In the genomic region with DNA sequence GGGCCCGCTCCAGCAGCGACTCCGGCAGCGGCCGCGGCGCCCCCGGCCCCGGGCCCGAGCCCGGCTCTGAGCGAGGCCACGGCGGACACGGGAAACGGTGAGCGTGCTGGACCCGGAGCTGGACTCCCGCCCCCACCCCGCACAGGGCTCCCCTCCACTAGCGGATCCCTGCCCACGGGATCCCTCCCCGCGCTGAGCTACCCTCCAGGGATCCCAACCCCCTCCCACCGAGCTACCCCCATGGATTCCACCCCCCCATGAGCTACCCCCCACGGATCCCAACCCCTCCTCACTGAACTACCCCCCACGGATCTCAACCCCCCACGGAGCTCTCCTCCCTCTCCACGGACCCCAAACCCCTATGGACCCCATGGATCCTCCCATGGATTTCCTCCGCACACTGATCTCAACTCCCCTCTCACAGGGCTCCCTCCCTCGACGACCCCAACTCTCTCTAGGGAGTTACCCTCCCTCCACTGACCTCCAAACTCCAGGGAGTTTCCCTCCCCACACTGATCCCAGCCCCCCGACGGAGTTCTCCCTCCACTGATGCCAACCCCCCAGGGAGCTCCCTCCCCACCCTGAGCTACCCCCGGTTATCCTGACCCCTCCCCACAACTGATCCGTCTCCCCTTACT, we compare ENCODE assay signal across 1 cellular context.
TF ChIP-seq lines count a peak whose summit lies in the region.

No MANE protein-coding gene starts in this region.

TF ChIP-seq in HEK293, 187 proteins besides CTCF, POLR2A, EP300 and RAD21 (continued from another document):
- TF ChIP-seq, protein P1, sequence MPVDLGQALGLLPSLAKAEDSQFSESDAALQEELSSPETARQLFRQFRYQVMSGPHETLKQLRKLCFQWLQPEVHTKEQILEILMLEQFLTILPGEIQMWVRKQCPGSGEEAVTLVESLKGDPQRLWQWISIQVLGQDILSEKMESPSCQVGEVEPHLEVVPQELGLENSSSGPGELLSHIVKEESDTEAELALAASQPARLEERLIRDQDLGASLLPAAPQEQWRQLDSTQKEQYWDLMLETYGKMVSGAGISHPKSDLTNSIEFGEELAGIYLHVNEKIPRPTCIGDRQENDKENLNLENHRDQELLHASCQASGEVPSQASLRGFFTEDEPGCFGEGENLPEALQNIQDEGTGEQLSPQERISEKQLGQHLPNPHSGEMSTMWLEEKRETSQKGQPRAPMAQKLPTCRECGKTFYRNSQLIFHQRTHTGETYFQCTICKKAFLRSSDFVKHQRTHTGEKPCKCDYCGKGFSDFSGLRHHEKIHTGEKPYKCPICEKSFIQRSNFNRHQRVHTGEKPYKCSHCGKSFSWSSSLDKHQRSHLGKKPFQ (tag by site-specific recombination; IDR thresholded peaks at IDR 0.05): no peak
- no peak for TF ChIP-seq SP3 (tag by site-specific recombination; IDR thresholded peaks at IDR 0.05)
- TF ChIP-seq ZNF623 (tag by site-specific recombination; IDR thresholded peaks at IDR 0.05): no peak
- no peak for TF ChIP-seq PRDM1 (tag by site-specific recombination; IDR thresholded peaks at IDR 0.05)
- no peak for TF ChIP-seq ZNF132 (tag by site-specific recombination; IDR thresholded peaks at IDR 0.05; ENCODE audit: borderline replicate concordance)
- TF ChIP-seq GLIS2 (tag by site-specific recombination; IDR thresholded peaks at IDR 0.05): peak; percentile 85
- TF ChIP-seq, protein P2, sequence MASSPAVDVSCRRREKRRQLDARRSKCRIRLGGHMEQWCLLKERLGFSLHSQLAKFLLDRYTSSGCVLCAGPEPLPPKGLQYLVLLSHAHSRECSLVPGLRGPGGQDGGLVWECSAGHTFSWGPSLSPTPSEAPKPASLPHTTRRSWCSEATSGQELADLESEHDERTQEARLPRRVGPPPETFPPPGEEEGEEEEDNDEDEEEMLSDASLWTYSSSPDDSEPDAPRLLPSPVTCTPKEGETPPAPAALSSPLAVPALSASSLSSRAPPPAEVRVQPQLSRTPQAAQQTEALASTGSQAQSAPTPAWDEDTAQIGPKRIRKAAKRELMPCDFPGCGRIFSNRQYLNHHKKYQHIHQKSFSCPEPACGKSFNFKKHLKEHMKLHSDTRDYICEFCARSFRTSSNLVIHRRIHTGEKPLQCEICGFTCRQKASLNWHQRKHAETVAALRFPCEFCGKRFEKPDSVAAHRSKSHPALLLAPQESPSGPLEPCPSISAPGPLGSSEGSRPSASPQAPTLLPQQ (tag by site-specific recombination; IDR thresholded peaks at IDR 0.05): no peak
- TF ChIP-seq ZNF660 (tag by site-specific recombination; IDR thresholded peaks at IDR 0.05): no peak
- no peak for TF ChIP-seq MYNN (tag by site-specific recombination; IDR thresholded peaks at IDR 0.05; ENCODE audit: borderline replicate concordance)
- no peak for TF ChIP-seq ZNF426 (tag by site-specific recombination; IDR thresholded peaks at IDR 0.05)
- no peak for TF ChIP-seq ZNF624 (tag by site-specific recombination; IDR thresholded peaks at IDR 0.05)
- peak; percentile 59 for TF ChIP-seq ZIC2 (tag by site-specific recombination; IDR thresholded peaks at IDR 0.05)
- TF ChIP-seq ZNF76 (tag by site-specific recombination; IDR thresholded peaks at IDR 0.05; ENCODE audit: borderline replicate concordance, low read depth): no peak
- no peak for TF ChIP-seq ZNF571 (tag by site-specific recombination; IDR thresholded peaks at IDR 0.05)
- no peak for TF ChIP-seq ZNF670 (tag by site-specific recombination; IDR thresholded peaks at IDR 0.05; ENCODE audit: low read depth)
- TF ChIP-seq ZNF555 (tag by site-specific recombination; conservative IDR thresholded peaks at IDR 0.05): no peak
- TF ChIP-seq, protein P3, sequence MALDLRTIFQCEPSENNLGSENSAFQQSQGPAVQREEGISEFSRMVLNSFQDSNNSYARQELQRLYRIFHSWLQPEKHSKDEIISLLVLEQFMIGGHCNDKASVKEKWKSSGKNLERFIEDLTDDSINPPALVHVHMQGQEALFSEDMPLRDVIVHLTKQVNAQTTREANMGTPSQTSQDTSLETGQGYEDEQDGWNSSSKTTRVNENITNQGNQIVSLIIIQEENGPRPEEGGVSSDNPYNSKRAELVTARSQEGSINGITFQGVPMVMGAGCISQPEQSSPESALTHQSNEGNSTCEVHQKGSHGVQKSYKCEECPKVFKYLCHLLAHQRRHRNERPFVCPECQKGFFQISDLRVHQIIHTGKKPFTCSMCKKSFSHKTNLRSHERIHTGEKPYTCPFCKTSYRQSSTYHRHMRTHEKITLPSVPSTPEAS (tag by site-specific recombination; IDR thresholded peaks at IDR 0.05): no peak
- TF ChIP-seq ZNF157 (tag by site-specific recombination; IDR thresholded peaks at IDR 0.05): no peak
- no peak for TF ChIP-seq ZNF239 (tag by site-specific recombination; IDR thresholded peaks at IDR 0.05)
- no peak for TF ChIP-seq ZNF549 (tag by site-specific recombination; IDR thresholded peaks at IDR 0.05)
- TF ChIP-seq ZNF37A (tag by site-specific recombination; IDR thresholded peaks at IDR 0.05): no peak
- no peak for TF ChIP-seq ZNF23 (tag by site-specific recombination; IDR thresholded peaks at IDR 0.05; ENCODE audit: borderline replicate concordance)
- TF ChIP-seq GLIS1 (tag by site-specific recombination; IDR thresholded peaks at IDR 0.05): peak; percentile 99
- TF ChIP-seq ZNF473 (tag by site-specific recombination; IDR thresholded peaks at IDR 0.05): no peak
- TF ChIP-seq KLF10 (tag by site-specific recombination; IDR thresholded peaks at IDR 0.05): no peak
- TF ChIP-seq, protein P4, sequence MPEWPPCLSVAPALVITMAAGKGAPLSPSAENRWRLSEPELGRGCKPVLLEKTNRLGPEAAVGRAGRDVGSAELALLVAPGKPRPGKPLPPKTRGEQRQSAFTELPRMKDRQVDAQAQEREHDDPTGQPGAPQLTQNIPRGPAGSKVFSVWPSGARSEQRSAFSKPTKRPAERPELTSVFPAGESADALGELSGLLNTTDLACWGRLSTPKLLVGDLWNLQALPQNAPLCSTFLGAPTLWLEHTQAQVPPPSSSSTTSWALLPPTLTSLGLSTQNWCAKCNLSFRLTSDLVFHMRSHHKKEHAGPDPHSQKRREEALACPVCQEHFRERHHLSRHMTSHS (tag by site-specific recombination; IDR thresholded peaks at IDR 0.05): no peak
- peak; percentile 71 for TF ChIP-seq WT1 (tag by site-specific recombination; IDR thresholded peaks at IDR 0.05)
- TF ChIP-seq, protein P5, sequence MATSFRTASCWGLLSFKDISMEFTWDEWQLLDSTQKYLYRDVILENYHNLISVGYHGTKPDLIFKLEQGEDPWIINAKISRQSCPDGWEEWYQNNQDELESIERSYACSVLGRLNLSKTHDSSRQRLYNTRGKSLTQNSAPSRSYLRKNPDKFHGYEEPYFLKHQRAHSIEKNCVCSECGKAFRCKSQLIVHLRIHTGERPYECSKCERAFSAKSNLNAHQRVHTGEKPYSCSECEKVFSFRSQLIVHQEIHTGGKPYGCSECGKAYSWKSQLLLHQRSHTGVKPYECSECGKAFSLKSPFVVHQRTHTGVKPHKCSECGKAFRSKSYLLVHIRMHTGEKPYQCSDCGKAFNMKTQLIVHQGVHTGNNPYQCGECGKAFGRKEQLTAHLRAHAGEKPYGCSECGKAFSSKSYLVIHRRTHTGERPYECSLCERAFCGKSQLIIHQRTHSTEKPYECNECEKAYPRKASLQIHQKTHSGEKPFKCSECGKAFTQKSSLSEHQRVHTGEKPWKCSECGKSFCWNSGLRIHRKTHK (tag by site-specific recombination; IDR thresholded peaks at IDR 0.05): no peak
- TF ChIP-seq ZBTB7A (tag by site-specific recombination; IDR thresholded peaks at IDR 0.05; ENCODE audit: low read depth): peak; percentile 72; the same call in 1 of the 2 replicates
- no peak for TF ChIP-seq ZNF830 (tag by site-specific recombination; IDR thresholded peaks at IDR 0.05; ENCODE audit: low read depth)
- TF ChIP-seq, protein P6, sequence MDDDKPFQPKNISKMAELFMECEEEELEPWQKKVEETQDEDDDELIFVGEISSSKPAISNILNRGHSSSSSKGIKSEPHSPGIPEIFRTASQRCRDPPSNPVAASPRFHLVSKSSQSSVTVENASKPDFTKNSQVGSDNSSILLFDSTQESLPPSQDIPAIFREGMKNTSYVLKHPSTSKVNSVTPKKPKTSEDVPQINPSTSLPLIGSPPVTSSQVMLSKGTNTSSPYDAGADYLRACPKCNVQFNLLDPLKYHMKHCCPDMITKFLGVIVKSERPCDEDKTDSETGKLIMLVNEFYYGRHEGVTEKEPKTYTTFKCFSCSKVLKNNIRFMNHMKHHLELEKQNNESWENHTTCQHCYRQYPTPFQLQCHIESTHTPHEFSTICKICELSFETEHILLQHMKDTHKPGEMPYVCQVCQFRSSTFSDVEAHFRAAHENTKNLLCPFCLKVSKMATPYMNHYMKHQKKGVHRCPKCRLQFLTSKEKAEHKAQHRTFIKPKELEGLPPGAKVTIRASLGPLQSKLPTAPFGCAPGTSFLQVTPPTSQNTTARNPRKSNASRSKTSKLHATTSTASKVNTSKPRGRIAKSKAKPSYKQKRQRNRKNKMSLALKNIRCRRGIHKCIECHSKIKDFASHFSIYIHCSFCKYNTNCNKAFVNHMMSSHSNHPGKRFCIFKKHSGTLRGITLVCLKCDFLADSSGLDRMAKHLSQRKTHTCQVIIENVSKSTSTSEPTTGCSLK (tag by site-specific recombination; IDR thresholded peaks at IDR 0.05): no peak
- no peak for TF ChIP-seq ZNF521 (tag by site-specific recombination; IDR thresholded peaks at IDR 0.05)
- TF ChIP-seq, protein P7, sequence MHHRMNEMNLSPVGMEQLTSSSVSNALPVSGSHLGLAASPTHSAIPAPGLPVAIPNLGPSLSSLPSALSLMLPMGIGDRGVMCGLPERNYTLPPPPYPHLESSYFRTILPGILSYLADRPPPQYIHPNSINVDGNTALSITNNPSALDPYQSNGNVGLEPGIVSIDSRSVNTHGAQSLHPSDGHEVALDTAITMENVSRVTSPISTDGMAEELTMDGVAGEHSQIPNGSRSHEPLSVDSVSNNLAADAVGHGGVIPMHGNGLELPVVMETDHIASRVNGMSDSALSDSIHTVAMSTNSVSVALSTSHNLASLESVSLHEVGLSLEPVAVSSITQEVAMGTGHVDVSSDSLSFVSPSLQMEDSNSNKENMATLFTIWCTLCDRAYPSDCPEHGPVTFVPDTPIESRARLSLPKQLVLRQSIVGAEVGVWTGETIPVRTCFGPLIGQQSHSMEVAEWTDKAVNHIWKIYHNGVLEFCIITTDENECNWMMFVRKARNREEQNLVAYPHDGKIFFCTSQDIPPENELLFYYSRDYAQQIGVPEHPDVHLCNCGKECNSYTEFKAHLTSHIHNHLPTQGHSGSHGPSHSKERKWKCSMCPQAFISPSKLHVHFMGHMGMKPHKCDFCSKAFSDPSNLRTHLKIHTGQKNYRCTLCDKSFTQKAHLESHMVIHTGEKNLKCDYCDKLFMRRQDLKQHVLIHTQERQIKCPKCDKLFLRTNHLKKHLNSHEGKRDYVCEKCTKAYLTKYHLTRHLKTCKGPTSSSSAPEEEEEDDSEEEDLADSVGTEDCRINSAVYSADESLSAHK (tag by site-specific recombination; IDR thresholded peaks at IDR 0.05): no peak
- no peak for TF ChIP-seq ZNF214 (tag by site-specific recombination; IDR thresholded peaks at IDR 0.05; ENCODE audit: borderline replicate concordance)
- TF ChIP-seq, protein P8, sequence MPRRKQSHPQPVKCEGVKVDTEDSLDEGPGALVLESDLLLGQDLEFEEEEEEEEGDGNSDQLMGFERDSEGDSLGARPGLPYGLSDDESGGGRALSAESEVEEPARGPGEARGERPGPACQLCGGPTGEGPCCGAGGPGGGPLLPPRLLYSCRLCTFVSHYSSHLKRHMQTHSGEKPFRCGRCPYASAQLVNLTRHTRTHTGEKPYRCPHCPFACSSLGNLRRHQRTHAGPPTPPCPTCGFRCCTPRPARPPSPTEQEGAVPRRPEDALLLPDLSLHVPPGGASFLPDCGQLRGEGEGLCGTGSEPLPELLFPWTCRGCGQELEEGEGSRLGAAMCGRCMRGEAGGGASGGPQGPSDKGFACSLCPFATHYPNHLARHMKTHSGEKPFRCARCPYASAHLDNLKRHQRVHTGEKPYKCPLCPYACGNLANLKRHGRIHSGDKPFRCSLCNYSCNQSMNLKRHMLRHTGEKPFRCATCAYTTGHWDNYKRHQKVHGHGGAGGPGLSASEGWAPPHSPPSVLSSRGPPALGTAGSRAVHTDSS (tag by site-specific recombination; IDR thresholded peaks at IDR 0.05): no peak
- TF ChIP-seq HOXD13 (CRISPR knock-in tag; IDR thresholded peaks at IDR 0.05; ENCODE audit: borderline replicate concordance): no peak
- no peak for TF ChIP-seq GLI4 (tag by site-specific recombination; IDR thresholded peaks at IDR 0.05)
- TF ChIP-seq, protein P9, sequence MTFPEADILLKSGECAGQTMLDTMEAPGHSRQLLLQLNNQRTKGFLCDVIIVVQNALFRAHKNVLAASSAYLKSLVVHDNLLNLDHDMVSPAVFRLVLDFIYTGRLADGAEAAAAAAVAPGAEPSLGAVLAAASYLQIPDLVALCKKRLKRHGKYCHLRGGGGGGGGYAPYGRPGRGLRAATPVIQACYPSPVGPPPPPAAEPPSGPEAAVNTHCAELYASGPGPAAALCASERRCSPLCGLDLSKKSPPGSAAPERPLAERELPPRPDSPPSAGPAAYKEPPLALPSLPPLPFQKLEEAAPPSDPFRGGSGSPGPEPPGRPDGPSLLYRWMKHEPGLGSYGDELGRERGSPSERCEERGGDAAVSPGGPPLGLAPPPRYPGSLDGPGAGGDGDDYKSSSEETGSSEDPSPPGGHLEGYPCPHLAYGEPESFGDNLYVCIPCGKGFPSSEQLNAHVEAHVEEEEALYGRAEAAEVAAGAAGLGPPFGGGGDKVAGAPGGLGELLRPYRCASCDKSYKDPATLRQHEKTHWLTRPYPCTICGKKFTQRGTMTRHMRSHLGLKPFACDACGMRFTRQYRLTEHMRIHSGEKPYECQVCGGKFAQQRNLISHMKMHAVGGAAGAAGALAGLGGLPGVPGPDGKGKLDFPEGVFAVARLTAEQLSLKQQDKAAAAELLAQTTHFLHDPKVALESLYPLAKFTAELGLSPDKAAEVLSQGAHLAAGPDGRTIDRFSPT (tag by site-specific recombination; IDR thresholded peaks at IDR 0.05): no peak
- TF ChIP-seq ZNF776 (tag by site-specific recombination; IDR thresholded peaks at IDR 0.05; ENCODE audit: borderline replicate concordance): no peak
- no peak for TF ChIP-seq ZFP3 (tag by site-specific recombination; IDR thresholded peaks at IDR 0.05; ENCODE audit: low read depth)
- TF ChIP-seq ZNF174 (tag by site-specific recombination; IDR thresholded peaks at IDR 0.05): no peak
